12 cellular contexts compared by ENCODE assay signal in the genomic region with DNA sequence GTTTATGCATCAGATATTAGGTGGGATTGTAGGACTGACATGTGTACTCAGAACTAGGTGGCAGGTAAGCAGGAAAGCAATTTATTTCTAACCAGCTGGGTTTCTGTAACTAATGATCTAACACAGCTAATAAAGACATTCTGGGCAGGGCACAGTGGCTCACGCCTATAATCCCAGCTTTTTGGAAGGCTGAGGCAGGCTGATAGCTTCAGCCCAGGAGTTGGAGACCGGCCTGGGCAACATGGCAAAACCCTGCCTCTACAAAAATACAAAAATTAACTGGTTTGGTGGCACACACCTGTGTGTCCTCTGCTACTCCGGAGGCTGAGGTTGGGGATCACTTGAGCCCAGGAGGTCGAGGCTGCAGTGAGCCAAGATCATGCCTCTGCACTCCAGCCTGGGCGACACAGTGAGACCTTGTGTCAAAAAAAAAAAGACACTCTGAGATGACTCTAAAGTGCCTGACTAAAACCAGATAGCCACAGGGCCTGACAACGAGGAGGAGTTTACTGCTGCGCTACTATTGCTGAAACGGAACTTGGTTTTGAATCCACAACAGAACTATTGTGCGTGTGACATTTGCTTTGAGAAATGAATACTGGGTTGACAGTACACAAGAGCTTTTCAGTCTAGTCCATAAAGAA. TPM values are rescaled to one million over a fixed set of nuclear protein-coding genes. Genes with fewer than 3 reads are reported as not detected.
DNase-seq lines count a peak whose midpoint lies in the region; ATAC-seq and TF ChIP-seq lines count a peak whose summit lies in the region.
"Had no signal": no experiment of that assay in that cellular context is flagged by ENCODE, and none has a peak within 500 bp of the region (broad histone marks: within the 10 kb centered on the region; RNA-seq: fewer than 3 reads in every experiment).

No MANE protein-coding gene starts in this region.

- H3K36me3 ChIP-seq in ascending aorta, result no peaks in the 10 kb centered on the region
- H3K36me3 ChIP-seq: thoracic aorta had no signal

- intact Hi-C loops in ascending aorta (cut with DNase I), result no loop called here

- H3K27me3 ChIP-seq in ascending aorta, result no peaks in the 10 kb centered on the region

- H3K4me3 ChIP-seq in ascending aorta, result no peak overlapping the region
- H3K4me3 ChIP-seq: thoracic aorta had no signal

- H3K9me3 ChIP-seq in ascending aorta, result no peaks in the 10 kb centered on the region
- H3K9me3 ChIP-seq: Caco-2, thoracic aorta had no signal

- no peak for ATAC-seq in GM18498 (IDR thresholded peaks at IDR 0.05; ENCODE audit: unreplicated experiment)

- no peak overlapping the region for H3K27ac ChIP-seq in ascending aorta
- H3K27ac ChIP-seq: thoracic aorta had no signal

- H3K4me1 ChIP-seq in ascending aorta, result no peaks in the 10 kb centered on the region
- H3K4me1 ChIP-seq: Caco-2 had no signal

- in situ Hi-C loops in G401 (cut with HindIII; ENCODE audit: low sequenced_read_pairs) (no loop called here), SK-MEL-5 (cut with HindIII; ENCODE audit: low pct_unique_long_range_greater_than_20kb, low sequenced_read_pairs) (no loop called here)

- peak; percentile 6 for DNase-seq in G401 (ENCODE audit: low spot score)
- peak; percentile 98 for DNase-seq in SK-MEL-5 (ENCODE audit: low read depth, low spot score)
- DNase-seq in foreskin melanocyte, result peak; percentile 96
- DNase-seq in putamen (ENCODE audit: low spot score), result peak; percentile 69
- no peak for DNase-seq in ascending aorta (ENCODE audit: low spot score in 2 of 2)
- no peak for DNase-seq in RPMI8226
- DNase-seq: activated effector memory CD4-positive, alpha-beta T cell treated with anti-CD3 and anti-CD28 coated beads, Interleukin-2, amount 50 U/mL, for 16 hours; Caco-2; NCI-H1092; NCI-H510A had no signal

- TF ChIP-seq CTCF in ascending aorta (IDR thresholded peaks at IDR 0.05), result no peak

RNA-seq across cellular contexts. Expression of gene CEP85L, which starts 29.2 kb away (rescaled TPM):
- total RNA-seq in G401 (2014; rRNA removed; shearing (Covaris generic)), result 0.88 and 0.92 TPM in 2 replicates
- 12.1 and 16.5 TPM in 2 replicates for total RNA-seq in SK-MEL-5 (2014; rRNA removed; shearing (Covaris generic))
- polyA plus RNA-seq in SK-MEL-5 (2015; cell fraction: cytosol; rRNA removed), result 4.7 and 9.4 TPM in 2 replicates
- 95.9 and 119 TPM in 2 replicates for polyA plus RNA-seq in SK-MEL-5 (2015; cell fraction: nucleus; rRNA removed)
- total RNA-seq in ascending aorta, result 15.0 TPM

Comparison
In these comparisons a context has a peak if more than half of its experiments do, and no peak if none do; other contexts are left out.
1. DNase-seq: peak in G401 (single experiment), SK-MEL-5 (single experiment), foreskin melanocyte (single experiment) and putamen (single experiment); none in ascending aorta (0 of 2) and RPMI8226 (single experiment).